8 cellular contexts compared by ENCODE assay signal in the genomic region with DNA sequence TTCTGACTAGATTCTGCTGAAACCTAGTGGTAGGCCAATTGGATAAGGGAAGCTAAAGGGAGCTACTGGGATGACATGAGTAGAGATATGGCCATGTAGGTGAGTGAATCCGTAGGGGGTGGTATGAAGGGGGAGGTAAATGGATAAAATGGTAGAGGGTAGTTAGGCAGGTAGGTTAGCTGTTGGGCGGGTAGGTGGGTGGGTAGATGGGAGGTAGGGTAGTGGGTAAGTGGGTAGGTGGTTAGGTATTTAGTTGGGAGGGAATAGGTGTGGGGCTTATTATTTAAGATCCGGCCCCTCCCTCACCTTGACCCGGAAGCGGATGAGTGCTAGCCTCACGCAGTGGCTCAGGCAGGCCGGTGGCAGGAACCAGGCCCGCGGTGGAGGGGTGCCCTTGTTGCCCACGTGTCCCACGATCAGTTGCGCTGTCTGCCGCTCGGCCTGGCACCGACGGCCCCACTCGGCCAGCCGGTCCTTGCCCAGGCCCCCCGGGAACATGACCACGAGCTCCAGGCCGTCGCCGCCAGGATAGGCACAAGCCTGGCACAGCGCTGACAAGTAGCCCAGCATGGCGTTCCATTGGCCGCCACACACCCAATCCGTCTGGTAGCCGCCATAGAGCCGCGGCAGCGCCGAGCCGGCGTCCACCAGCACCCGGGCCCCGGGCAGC. TPM values are rescaled to one million over a fixed set of nuclear protein-coding genes. Genes with fewer than 3 reads are reported as not detected.
DNase-seq lines count a peak whose midpoint lies in the region; ATAC-seq, FAIRE-seq and TF ChIP-seq lines count a peak whose summit lies in the region.

No MANE protein-coding gene starts in this region.

- TF ChIP-seq RAD21 in HepG2 (CRISPR knock-in tag; IDR thresholded peaks at IDR 0.05) = no peak

- no peak overlapping the region for H2AFZ ChIP-seq in HepG2 (ENCODE audit: low read length)

- in situ Hi-C loops in HepG2 (cut with HindIII; ENCODE audit: extremely low pct_ligation_motif_present, low pct_unique_long_range_greater_than_20kb) = loop anchor here (5.0 kb wide), 1 partner anchor 135 kb away; no protein-coding TSS in a partner anchor

- TF ChIP-seq EP300 in HepG2 (IDR thresholded peaks at IDR 0.05; ENCODE audit: low read depth in 2 of 2, low read length in 2 of 2) = no peak
- TF ChIP-seq EP300 in HepG2 (CRISPR knock-in tag; IDR thresholded peaks at IDR 0.05; ENCODE audit: borderline replicate concordance) = no peak

- H3K36me3 ChIP-seq in HepG2 (replicated peaks in 1 of 2; ENCODE audit: control insufficient read depth in 1 of 2, insufficient read depth in 2 of 2, low read length in 2 of 2) = no peaks in the 10 kb centered on the region

- peak overlapping the region; percentile 73 for H3K4me3 Mint-ChIP-seq in chondrocyte (ENCODE audit: unreplicated experiment)

- TF ChIP-seq CTCF in chondrocyte (IDR thresholded peaks at IDR 0.05) = no peak
- no peak for TF ChIP-seq CTCF in HepG2 (CRISPR knock-in tag; IDR thresholded peaks at IDR 0.05)

- intact Hi-C loops in HepG2 (cut with micrococcal nuclease; ENCODE audit: unreplicated experiment) = loop anchor here (10.0 kb wide), 1 partner anchor 138 kb away; the partner anchor contains the start of gene PHF8

- peak overlapping the region; percentile 71 for H3K27ac ChIP-seq in HepG2 (ENCODE audit: extremely low read length, insufficient read depth, low read length)

- CTCF ChIA-PET in HepG2 (lab: Yijun Ruan, JAX; ENCODE audit: low intra/inter-chr PET ratio, low total read pairs) = no interaction called here

- POLR2A ChIA-PET in HepG2 (lab: Yijun Ruan, JAX) = interaction anchor here (1.1 to 2.2 kb wide), 5 partner anchors 10 to 457 kb away, joined by 3 to 23 read pairs (median 6); partner anchors contain the start of gene PHF8

- FAIRE-seq in HepG2 (lab: Jason Lieb, UNC) = no peak

- ATAC-seq in HG02884 (IDR thresholded peaks at IDR 0.05; ENCODE audit: unreplicated experiment) (peak; percentile 56), HepG2 (peak; percentile 80)

- H3K27me3 ChIP-seq in HepG2 (ENCODE audit: control insufficient read depth in 1 of 2, insufficient read depth in 2 of 2, low read length in 2 of 2) = no peaks in the 10 kb centered on the region

- TF ChIP-seq POLR2A in HepG2 (IDR thresholded peaks at IDR 0.05; ENCODE audit: insufficient read depth in 1 of 2, low read depth in 2 of 2, low read length in 2 of 2) = peak; percentile 36 to 67; a peak in 3 of 4 replicates

- no peaks in the 10 kb centered on the region for H3K27me3 Mint-ChIP-seq in chondrocyte (ENCODE audit: low read depth)

- no TSS peak for BruUV-seq in HepG2 (replicated peaks; lab: Mats Ljungman, UMichigan)

- peak overlapping the region; percentile 90 for H3K4me2 ChIP-seq in HepG2 (ENCODE audit: low read depth, low read length)

- no peaks in the 10 kb centered on the region for H3K36me3 Mint-ChIP-seq in chondrocyte (ENCODE audit: low read depth)

- no peaks in the 10 kb centered on the region for H3K9me3 ChIP-seq in HepG2 (ENCODE audit: low read length)

- 0% methylated on average over 2 of the region's 36 CpGs for WGBS in HepG2 (ENCODE audit: low lambda C conversion rate)

- H3K79me2 ChIP-seq in HepG2 (ENCODE audit: insufficient read depth, low read length) = peaks cover 52% of the 10 kb centered on the region

- H3K9ac ChIP-seq in HepG2 (ENCODE audit: insufficient read depth, low read depth, low read length) = peak overlapping the region; percentile 80

- H3K4me1 Mint-ChIP-seq in chondrocyte (ENCODE audit: low read depth) = peaks cover 49% of the 10 kb centered on the region

- DNase-seq in NK-92 treated with Interleukin-12 subunit alpha and Interleukin-12 subunit beta, amount 100 ng/mL, for 24 hours (lab: John Stamatoyannopoulos, UW) = peak; percentile 64
- DNase-seq in NK-92 (lab: John Stamatoyannopoulos, UW; ENCODE audit: unreplicated experiment) (no peak), NCI-H2171 treated with DMSO at 0.1 percent for 48 hours (lab: John Stamatoyannopoulos, UW) (peak; percentile 52), chondrocyte (ENCODE audit: low spot score) (no peak), HepG2 (ENCODE audit: low spot score) (peak; percentile 18)
- DNase-seq in activated CD4-positive, alpha-beta T cell treated with anti-CD3 and anti-CD28 coated beads for 24 hours (ENCODE audit: low read depth in 2 of 2) = peak; percentile 34
- DNase-seq in stimulated activated CD4-positive, alpha-beta T cell treated with anti-CD3 and anti-CD28 coated beads, Interleukin-4, amount 100 ng/mL, for 1 hour = peak; percentile 67

- H3K4me3 ChIP-seq in HepG2 (replicated peaks in 1 of 3; ENCODE audit: insufficient read depth in 1 of 3, low read depth in 2 of 3, low read length in 3 of 3) = peak overlapping the region; percentile 64 to 77 (median 75)

- peaks cover 3% of the 10 kb centered on the region for H3K9me3 Mint-ChIP-seq in chondrocyte (ENCODE audit: low read depth)

- peaks cover 47% of the 10 kb centered on the region for H3K4me1 ChIP-seq in HepG2 (ENCODE audit: insufficient read depth, low read length)

- H3K27ac Mint-ChIP-seq in chondrocyte (ENCODE audit: unreplicated experiment) = peak overlapping the region; percentile 84

- H4K20me1 ChIP-seq in HepG2 (ENCODE audit: insufficient read depth, low read length) = peaks cover 12% of the 10 kb centered on the region

TF ChIP-seq in HepG2, 621 proteins besides CTCF, POLR2A, EP300 and RAD21 (continues in another document):
- TF ChIP-seq MXI1 (IDR thresholded peaks at IDR 0.05; ENCODE audit: borderline replicate concordance, low read depth, low read length) (peak; percentile 37; the same call in 1 of the 3 replicates), ZFY (CRISPR knock-in tag; IDR thresholded peaks at IDR 0.05) (peak; percentile 80), YEATS4 (CRISPR knock-in tag; IDR thresholded peaks at IDR 0.05; ENCODE audit: borderline replicate concordance) (peak; percentile 80), POGZ (CRISPR knock-in tag; IDR thresholded peaks at IDR 0.05) (0 out of 2 replicates have a peak, but pooled peaks have one; percentile 14), FLYWCH1 (CRISPR knock-in tag; IDR thresholded peaks at IDR 0.05) (no peak), ZNF768 (CRISPR knock-in tag; IDR thresholded peaks at IDR 0.05) (no peak), TAF1 (CRISPR knock-in tag; IDR thresholded peaks at IDR 0.05) (peak; percentile 36; the same call in 1 of the 2 replicates)
- TF ChIP-seq, protein P1, sequence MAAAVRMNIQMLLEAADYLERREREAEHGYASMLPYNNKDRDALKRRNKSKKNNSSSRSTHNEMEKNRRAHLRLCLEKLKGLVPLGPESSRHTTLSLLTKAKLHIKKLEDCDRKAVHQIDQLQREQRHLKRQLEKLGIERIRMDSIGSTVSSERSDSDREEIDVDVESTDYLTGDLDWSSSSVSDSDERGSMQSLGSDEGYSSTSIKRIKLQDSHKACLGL (CRISPR knock-in tag; IDR thresholded peaks at IDR 0.05) = peak; percentile 58; the same call in 1 of the 2 replicates

RNA-seq across cellular contexts. Expression of gene FAM120C, which starts 0.7 kb away (rescaled TPM):
- total RNA-seq in chondrocyte (6.8 to 14.7 TPM (median 7.3 TPM) in 3 replicates), HepG2 (2016; rRNA removed; fragmentation: Illumina TruSeq; extraction: Trizol) (7.4 and 7.5 TPM in 2 replicates)
- total RNA-seq in HepG2 (2016; cell fraction: cytosol; rRNA removed; fragmentation: Illumina TruSeq; extraction: Trizol; ENCODE audit: low read depth) = 0.88 and 1.9 TPM in 2 replicates
- total RNA-seq in HepG2 (2016; cell fraction: insoluble cytoplasmic fraction; rRNA removed; fragmentation: Illumina TruSeq; extraction: Trizol) = 7.2 and 7.3 TPM in 2 replicates
- total RNA-seq in HepG2 (2016; cell fraction: membrane; rRNA removed; fragmentation: Illumina TruSeq; extraction: Trizol) = 3.4 and 3.6 TPM in 2 replicates
- 10.8 and 12.4 TPM in 2 replicates for total RNA-seq in HepG2 (2016; cell fraction: nucleus; rRNA removed; fragmentation: Illumina TruSeq; extraction: Trizol)
- 4.6 and 6.4 TPM in 2 replicates for polyA plus RNA-seq in HepG2 (2011; rRNA removed)
- polyA plus RNA-seq in HepG2 (2011; cell fraction: cytosol; rRNA removed) = 2.8 and 6.5 TPM in 2 replicates
- 24.8 and 26.9 TPM in 2 replicates for polyA plus RNA-seq in HepG2 (2011; cell fraction: nucleus; rRNA removed)
- polyA plus RNA-seq in HepG2 (2012) = 3.9 and 5.6 TPM in 2 replicates
- polyA plus RNA-seq in HepG2 (2016; cell fraction: cytosol; fragmentation: Illumina TruSeq; extraction: Trizol; ENCODE audit: low read depth) = 1.2 TPM in 2 replicates
- 7.1 and 7.8 TPM in 2 replicates for polyA plus RNA-seq in HepG2 (2016; cell fraction: insoluble cytoplasmic fraction; fragmentation: Illumina TruSeq; extraction: Trizol; ENCODE audit: low read depth)
- polyA plus RNA-seq in HepG2 (2016; cell fraction: membrane; fragmentation: Illumina TruSeq; extraction: Trizol; ENCODE audit: low read depth) = 1.8 and 1.9 TPM in 2 replicates
- polyA plus RNA-seq in HepG2 (2016; cell fraction: nucleus; fragmentation: Illumina TruSeq; extraction: Trizol; ENCODE audit: insufficient read depth, low read depth) = 19.3 and 26.8 TPM in 2 replicates
- polyA minus RNA-seq in HepG2 (2011; rRNA and poly(A)+ RNA removed; ENCODE audit: low replicate concordance) = 9.1 and 25.5 TPM in 2 replicates
- 3.6 and 5.7 TPM in 2 replicates for polyA minus RNA-seq in HepG2 (2011; cell fraction: cytosol; rRNA and poly(A)+ RNA removed)
- 20.1 and 22.3 TPM in 2 replicates for polyA minus RNA-seq in HepG2 (2011; cell fraction: nucleus; rRNA and poly(A)+ RNA removed)

Comparison
In these comparisons a context has a peak if more than half of its experiments do, and no peak if none do; other contexts are left out.
1. DNase-seq: peak in NK-92 treated with Interleukin-12 subunit alpha and Interleukin-12 subunit beta, amount 100 ng/mL, for 24 hours (single experiment), NCI-H2171 treated with DMSO at 0.1 percent for 48 hours (single experiment), activated CD4-positive, alpha-beta T cell treated with anti-CD3 and anti-CD28 coated beads for 24 hours (2 of 2), HepG2 (single experiment) and stimulated activated CD4-positive, alpha-beta T cell treated with anti-CD3 and anti-CD28 coated beads, Interleukin-4, amount 100 ng/mL, for 1 hour (single experiment); none in NK-92 (single experiment) and chondrocyte (single experiment).